Comparison of ENCODE assay signal across 1 cellular context in the genomic region with DNA sequence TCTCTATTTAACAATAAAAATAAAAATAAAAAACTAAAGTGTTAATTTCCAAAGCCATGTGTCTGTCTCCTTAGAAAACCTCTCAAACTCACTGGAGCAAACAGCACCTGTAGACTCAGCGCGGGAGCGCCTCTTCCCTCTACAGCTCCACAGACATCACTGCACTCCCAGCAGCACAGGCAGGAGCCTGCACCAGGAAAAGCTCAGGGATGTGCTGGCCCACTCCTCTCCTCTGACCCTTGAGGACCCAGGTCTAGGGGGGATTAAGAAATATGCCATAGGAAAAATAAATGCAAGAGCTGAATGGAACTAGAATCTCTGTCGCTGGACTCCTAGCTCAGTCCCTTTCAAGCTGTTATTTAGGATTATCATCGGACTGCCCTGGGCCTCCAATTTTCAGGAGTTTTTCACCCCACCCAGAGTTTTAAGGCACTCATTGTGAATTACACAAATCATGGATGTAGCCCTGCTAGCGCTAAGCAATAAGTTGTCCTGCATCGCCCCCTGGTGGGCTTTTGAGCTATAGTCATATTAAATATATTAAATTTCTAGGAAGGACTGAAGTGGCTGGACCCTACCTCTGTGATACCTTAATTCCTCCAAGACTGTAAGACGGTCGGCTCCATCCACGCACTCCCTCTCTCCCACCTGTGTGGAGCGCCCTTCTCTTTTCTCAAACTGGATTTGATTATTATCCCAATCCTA.
TF ChIP-seq lines count a peak whose summit lies in the region.

No MANE protein-coding gene starts in this region.

TF ChIP-seq in HEK293, 187 proteins besides CTCF, POLR2A, EP300 and RAD21 (continued from another document):
- TF ChIP-seq, protein P1, sequence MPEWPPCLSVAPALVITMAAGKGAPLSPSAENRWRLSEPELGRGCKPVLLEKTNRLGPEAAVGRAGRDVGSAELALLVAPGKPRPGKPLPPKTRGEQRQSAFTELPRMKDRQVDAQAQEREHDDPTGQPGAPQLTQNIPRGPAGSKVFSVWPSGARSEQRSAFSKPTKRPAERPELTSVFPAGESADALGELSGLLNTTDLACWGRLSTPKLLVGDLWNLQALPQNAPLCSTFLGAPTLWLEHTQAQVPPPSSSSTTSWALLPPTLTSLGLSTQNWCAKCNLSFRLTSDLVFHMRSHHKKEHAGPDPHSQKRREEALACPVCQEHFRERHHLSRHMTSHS (tag by site-specific recombination; IDR thresholded peaks at IDR 0.05) = no peak
- TF ChIP-seq ZNF133 (tag by site-specific recombination; IDR thresholded peaks at IDR 0.05) = no peak
- peak; percentile 86 for TF ChIP-seq ZNF654 (tag by site-specific recombination; IDR thresholded peaks at IDR 0.05; ENCODE audit: low read depth)
- TF ChIP-seq, protein P2, sequence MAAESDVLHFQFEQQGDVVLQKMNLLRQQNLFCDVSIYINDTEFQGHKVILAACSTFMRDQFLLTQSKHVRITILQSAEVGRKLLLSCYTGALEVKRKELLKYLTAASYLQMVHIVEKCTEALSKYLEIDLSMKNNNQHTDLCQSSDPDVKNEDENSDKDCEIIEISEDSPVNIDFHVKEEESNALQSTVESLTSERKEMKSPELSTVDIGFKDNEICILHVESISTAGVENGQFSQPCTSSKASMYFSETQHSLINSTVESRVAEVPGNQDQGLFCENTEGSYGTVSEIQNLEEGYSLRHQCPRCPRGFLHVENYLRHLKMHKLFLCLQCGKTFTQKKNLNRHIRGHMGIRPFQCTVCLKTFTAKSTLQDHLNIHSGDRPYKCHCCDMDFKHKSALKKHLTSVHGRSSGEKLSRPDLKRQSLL (tag by site-specific recombination; IDR thresholded peaks at IDR 0.05) = no peak
- TF ChIP-seq BCL11B (tag by site-specific recombination; IDR thresholded peaks at IDR 0.05; ENCODE audit: low read depth) = no peak
- peak; percentile 44; the same call in 1 of the 2 replicates for TF ChIP-seq ZNF561 (tag by site-specific recombination; IDR thresholded peaks at IDR 0.05; ENCODE audit: borderline replicate concordance)
- TF ChIP-seq, protein P3, sequence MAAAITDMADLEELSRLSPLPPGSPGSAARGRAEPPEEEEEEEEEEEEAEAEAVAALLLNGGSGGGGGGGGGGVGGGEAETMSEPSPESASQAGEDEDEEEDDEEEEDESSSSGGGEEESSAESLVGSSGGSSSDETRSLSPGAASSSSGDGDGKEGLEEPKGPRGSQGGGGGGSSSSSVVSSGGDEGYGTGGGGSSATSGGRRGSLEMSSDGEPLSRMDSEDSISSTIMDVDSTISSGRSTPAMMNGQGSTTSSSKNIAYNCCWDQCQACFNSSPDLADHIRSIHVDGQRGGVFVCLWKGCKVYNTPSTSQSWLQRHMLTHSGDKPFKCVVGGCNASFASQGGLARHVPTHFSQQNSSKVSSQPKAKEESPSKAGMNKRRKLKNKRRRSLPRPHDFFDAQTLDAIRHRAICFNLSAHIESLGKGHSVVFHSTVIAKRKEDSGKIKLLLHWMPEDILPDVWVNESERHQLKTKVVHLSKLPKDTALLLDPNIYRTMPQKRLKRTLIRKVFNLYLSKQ (tag by site-specific recombination; IDR thresholded peaks at IDR 0.05; ENCODE audit: borderline replicate concordance) = no peak
- TF ChIP-seq GLIS2 (tag by site-specific recombination; IDR thresholded peaks at IDR 0.05) = no peak
- no peak for TF ChIP-seq ZNF670 (tag by site-specific recombination; IDR thresholded peaks at IDR 0.05; ENCODE audit: low read depth)
- TF ChIP-seq SCRT2 (tag by site-specific recombination; IDR thresholded peaks at IDR 0.05) = peak; percentile 40; the same call in 1 of the 2 replicates
- TF ChIP-seq MEIS1 (CRISPR knock-in tag; IDR thresholded peaks at IDR 0.05; ENCODE audit: borderline replicate concordance) = no peak
- TF ChIP-seq GLI2 (tag by site-specific recombination; IDR thresholded peaks at IDR 0.05; ENCODE audit: borderline replicate concordance, low read depth) = no peak
- TF ChIP-seq ZBTB20 (tag by site-specific recombination; IDR thresholded peaks at IDR 0.05) = no peak
- TF ChIP-seq ZSCAN30 (tag by site-specific recombination; IDR thresholded peaks at IDR 0.05) = peak; percentile 59
- TF ChIP-seq ZBTB17 (tag by site-specific recombination; IDR thresholded peaks at IDR 0.05) = no peak
- TF ChIP-seq YY1 (tag by site-specific recombination; IDR thresholded peaks at IDR 0.05) = no peak
- no peak for TF ChIP-seq ZNF629 (tag by site-specific recombination; IDR thresholded peaks at IDR 0.05)
- TF ChIP-seq OVOL3 (tag by site-specific recombination; IDR thresholded peaks at IDR 0.05) = no peak
- peak; percentile 42; the same call in 1 of the 2 replicates for TF ChIP-seq GLIS1 (tag by site-specific recombination; IDR thresholded peaks at IDR 0.05)
- TF ChIP-seq ZNF202 (tag by site-specific recombination; IDR thresholded peaks at IDR 0.05; ENCODE audit: borderline replicate concordance) = no peak
- TF ChIP-seq ZNF560 (tag by site-specific recombination; IDR thresholded peaks at IDR 0.05; ENCODE audit: borderline replicate concordance) = no peak
- no peak for TF ChIP-seq ZNF529 (tag by site-specific recombination; IDR thresholded peaks at IDR 0.05; ENCODE audit: insufficient replicate concordance)
- TF ChIP-seq ZNF324 (tag by site-specific recombination; IDR thresholded peaks at IDR 0.05) = no peak
- TF ChIP-seq ZNF335 (tag by site-specific recombination; conservative IDR thresholded peaks at IDR 0.05) = peak; percentile 98
- TF ChIP-seq ZNF660 (tag by site-specific recombination; IDR thresholded peaks at IDR 0.05) = peak; percentile 77; the same call in 1 of the 2 replicates
- no peak for TF ChIP-seq GLI4 (tag by site-specific recombination; IDR thresholded peaks at IDR 0.05)
- no peak for TF ChIP-seq ZEB2 (tag by site-specific recombination; IDR thresholded peaks at IDR 0.05)
- TF ChIP-seq, protein P4, sequence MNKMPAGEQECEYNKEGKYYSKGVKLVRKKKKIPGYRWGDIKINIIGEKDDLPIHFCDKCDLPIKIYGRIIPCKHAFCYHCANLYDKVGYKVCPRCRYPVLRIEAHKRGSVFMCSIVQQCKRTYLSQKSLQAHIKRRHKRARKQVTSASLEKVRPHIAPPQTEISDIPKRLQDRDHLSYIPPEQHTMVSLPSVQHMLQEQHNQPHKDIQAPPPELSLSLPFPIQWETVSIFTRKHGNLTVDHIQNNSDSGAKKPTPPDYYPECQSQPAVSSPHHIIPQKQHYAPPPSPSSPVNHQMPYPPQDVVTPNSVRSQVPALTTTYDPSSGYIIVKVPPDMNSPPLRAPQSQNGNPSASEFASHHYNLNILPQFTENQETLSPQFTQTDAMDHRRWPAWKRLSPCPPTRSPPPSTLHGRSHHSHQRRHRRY (tag by site-specific recombination; IDR thresholded peaks at IDR 0.05) = no peak
- no peak for TF ChIP-seq KLF10 (tag by site-specific recombination; IDR thresholded peaks at IDR 0.05)
- TF ChIP-seq, protein P5, sequence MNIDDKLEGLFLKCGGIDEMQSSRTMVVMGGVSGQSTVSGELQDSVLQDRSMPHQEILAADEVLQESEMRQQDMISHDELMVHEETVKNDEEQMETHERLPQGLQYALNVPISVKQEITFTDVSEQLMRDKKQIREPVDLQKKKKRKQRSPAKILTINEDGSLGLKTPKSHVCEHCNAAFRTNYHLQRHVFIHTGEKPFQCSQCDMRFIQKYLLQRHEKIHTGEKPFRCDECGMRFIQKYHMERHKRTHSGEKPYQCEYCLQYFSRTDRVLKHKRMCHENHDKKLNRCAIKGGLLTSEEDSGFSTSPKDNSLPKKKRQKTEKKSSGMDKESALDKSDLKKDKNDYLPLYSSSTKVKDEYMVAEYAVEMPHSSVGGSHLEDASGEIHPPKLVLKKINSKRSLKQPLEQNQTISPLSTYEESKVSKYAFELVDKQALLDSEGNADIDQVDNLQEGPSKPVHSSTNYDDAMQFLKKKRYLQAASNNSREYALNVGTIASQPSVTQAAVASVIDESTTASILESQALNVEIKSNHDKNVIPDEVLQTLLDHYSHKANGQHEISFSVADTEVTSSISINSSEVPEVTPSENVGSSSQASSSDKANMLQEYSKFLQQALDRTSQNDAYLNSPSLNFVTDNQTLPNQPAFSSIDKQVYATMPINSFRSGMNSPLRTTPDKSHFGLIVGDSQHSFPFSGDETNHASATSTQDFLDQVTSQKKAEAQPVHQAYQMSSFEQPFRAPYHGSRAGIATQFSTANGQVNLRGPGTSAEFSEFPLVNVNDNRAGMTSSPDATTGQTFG (tag by site-specific recombination; IDR thresholded peaks at IDR 0.05; ENCODE audit: borderline replicate concordance) = no peak
- TF ChIP-seq, protein P6, sequence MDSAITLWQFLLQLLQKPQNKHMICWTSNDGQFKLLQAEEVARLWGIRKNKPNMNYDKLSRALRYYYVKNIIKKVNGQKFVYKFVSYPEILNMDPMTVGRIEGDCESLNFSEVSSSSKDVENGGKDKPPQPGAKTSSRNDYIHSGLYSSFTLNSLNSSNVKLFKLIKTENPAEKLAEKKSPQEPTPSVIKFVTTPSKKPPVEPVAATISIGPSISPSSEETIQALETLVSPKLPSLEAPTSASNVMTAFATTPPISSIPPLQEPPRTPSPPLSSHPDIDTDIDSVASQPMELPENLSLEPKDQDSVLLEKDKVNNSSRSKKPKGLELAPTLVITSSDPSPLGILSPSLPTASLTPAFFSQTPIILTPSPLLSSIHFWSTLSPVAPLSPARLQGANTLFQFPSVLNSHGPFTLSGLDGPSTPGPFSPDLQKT (IDR thresholded peaks at IDR 0.05; ENCODE audit: borderline replicate concordance, low read depth, low read length) = no peak
- TF ChIP-seq, protein P7, sequence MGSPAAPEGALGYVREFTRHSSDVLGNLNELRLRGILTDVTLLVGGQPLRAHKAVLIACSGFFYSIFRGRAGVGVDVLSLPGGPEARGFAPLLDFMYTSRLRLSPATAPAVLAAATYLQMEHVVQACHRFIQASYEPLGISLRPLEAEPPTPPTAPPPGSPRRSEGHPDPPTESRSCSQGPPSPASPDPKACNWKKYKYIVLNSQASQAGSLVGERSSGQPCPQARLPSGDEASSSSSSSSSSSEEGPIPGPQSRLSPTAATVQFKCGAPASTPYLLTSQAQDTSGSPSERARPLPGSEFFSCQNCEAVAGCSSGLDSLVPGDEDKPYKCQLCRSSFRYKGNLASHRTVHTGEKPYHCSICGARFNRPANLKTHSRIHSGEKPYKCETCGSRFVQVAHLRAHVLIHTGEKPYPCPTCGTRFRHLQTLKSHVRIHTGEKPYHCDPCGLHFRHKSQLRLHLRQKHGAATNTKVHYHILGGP (tag by site-specific recombination; IDR thresholded peaks at IDR 0.05) = no peak
- TF ChIP-seq ZNF416 (tag by site-specific recombination; IDR thresholded peaks at IDR 0.05) = no peak
- TF ChIP-seq, protein P8, sequence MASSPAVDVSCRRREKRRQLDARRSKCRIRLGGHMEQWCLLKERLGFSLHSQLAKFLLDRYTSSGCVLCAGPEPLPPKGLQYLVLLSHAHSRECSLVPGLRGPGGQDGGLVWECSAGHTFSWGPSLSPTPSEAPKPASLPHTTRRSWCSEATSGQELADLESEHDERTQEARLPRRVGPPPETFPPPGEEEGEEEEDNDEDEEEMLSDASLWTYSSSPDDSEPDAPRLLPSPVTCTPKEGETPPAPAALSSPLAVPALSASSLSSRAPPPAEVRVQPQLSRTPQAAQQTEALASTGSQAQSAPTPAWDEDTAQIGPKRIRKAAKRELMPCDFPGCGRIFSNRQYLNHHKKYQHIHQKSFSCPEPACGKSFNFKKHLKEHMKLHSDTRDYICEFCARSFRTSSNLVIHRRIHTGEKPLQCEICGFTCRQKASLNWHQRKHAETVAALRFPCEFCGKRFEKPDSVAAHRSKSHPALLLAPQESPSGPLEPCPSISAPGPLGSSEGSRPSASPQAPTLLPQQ (tag by site-specific recombination; IDR thresholded peaks at IDR 0.05) = no peak
- TF ChIP-seq ZNF585B (tag by site-specific recombination; IDR thresholded peaks at IDR 0.05) = no peak
- TF ChIP-seq ZNF2 (tag by site-specific recombination; IDR thresholded peaks at IDR 0.05) = 0 out of 2 replicates have a peak, but pooled peaks have one; percentile 67
- TF ChIP-seq, protein P9, sequence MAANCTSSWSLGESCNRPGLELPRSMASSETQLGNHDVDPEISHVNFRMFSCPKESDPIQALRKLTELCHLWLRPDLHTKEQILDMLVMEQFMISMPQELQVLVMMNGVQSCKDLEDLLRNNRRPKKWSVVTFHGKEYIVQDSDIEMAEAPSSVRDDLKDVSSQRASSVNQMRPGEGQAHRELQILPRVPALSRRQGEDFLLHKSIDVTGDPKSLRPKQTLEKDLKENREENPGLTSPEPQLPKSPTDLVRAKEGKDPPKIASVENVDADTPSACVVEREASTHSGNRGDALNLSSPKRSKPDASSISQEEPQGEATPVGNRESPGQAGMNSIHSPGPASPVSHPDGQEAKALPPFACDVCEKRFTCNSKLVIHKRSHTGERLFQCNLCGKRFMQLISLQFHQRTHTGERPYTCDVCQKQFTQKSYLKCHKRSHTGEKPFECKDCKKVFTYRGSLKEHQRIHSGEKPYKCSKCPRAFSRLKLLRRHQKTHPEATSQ (tag by site-specific recombination; IDR thresholded peaks at IDR 0.05) = no peak
